Comparison of ENCODE assay signal across 13 cellular contexts in genomic region chr12:96327346-96327745, GRCh38.
DNase-seq lines count a peak whose midpoint lies in the region; ATAC-seq and TF ChIP-seq lines count a peak whose summit lies in the region.
"Had no signal": no experiment of that assay in that cellular context is flagged by ENCODE, and none has a peak within 500 bp of the region (broad histone marks: within the 10 kb centered on the region; RNA-seq: fewer than 3 reads in every experiment).

No MANE protein-coding gene starts in this region.

- H3K9me3 ChIP-seq in psoas muscle (no peaks in the 10 kb centered on the region), right lobe of liver (no peaks in the 10 kb centered on the region)

- no peak for DNase-seq in activated CD4-positive, alpha-beta T cell treated with anti-CD3 and anti-CD28 coated beads for 36 hours
- no peak for DNase-seq in activated CD4-positive, alpha-beta T cell treated with anti-CD3 and anti-CD28 coated beads, Interleukin-2, amount 50 U/mL, for 1 hour
- DNase-seq in psoas muscle (no peak), right lobe of liver (no peak), NCI-H187 (lab: John Stamatoyannopoulos, UW) (no peak), NCI-H774 (lab: John Stamatoyannopoulos, UW) (no peak)
- DNase-seq: activated CD4-positive, CD25-positive, alpha-beta regulatory T cell treated with anti-CD3 and anti-CD28 coated beads, Interleukin-2, amount 50 U/mL, for 72 hours; central memory CD4-positive, alpha-beta T cell; hypothalamus; KG1 had no signal

- no peaks in the 10 kb centered on the region for H3K27me3 Mint-ChIP-seq in activated CD4-positive, alpha-beta T cell treated with anti-CD3 and anti-CD28 coated beads for 36 hours

- ATAC-seq in activated CD4-positive, alpha-beta T cell treated with anti-CD3 and anti-CD28 coated beads for 36 hours: peak; percentile 34
- ATAC-seq in GM21786 (IDR thresholded peaks at IDR 0.05; ENCODE audit: unreplicated experiment) (peak; percentile 81), HG03460 (IDR thresholded peaks at IDR 0.05; ENCODE audit: unreplicated experiment) (peak; percentile 74), psoas muscle (peak in 3 of 4 donors; percentile 43 to 52 (median 43)), right lobe of liver (no peak)

- no peak for TF ChIP-seq CTCF in psoas muscle (IDR thresholded peaks at IDR 0.05)
- TF ChIP-seq CTCF in right lobe of liver (IDR thresholded peaks at IDR 0.05): no peak

- 36 to 67% (median 40%) methylated on average over 1 of the region's 1 CpG for WGBS in psoas muscle, 3 donors
- WGBS in right lobe of liver (ENCODE audit: insufficient coverage, low coverage, low lambda C conversion rate, missing lambda C conversion rate): 73% methylated on average over 1 of the region's 1 CpG

- H3K4me3 Mint-ChIP-seq in activated CD4-positive, alpha-beta T cell treated with anti-CD3 and anti-CD28 coated beads for 36 hours: no peak overlapping the region

- H3K27me3 ChIP-seq in psoas muscle (ENCODE audit: insufficient read depth in 3 of 3, low read length in 2 of 3) (no peaks in the 10 kb centered on the region), right lobe of liver (no peaks in the 10 kb centered on the region)

- H3K36me3 ChIP-seq in psoas muscle (ENCODE audit: insufficient read depth in 1 of 2, low read depth in 1 of 2): peaks cover 0 to 14% of the 10 kb centered on the region in 2 donors
- H3K36me3 ChIP-seq in right lobe of liver: no peaks in the 10 kb centered on the region

- no peak for TF ChIP-seq POLR2A in right lobe of liver (IDR thresholded peaks at IDR 0.05)

- H3K9me3 Mint-ChIP-seq in activated CD4-positive, alpha-beta T cell treated with anti-CD3 and anti-CD28 coated beads for 36 hours (ENCODE audit: low read depth): peaks cover 2% of the 10 kb centered on the region

- peaks cover 14% of the 10 kb centered on the region for H3K4me1 ChIP-seq in psoas muscle
- no peaks in the 10 kb centered on the region for H3K4me1 ChIP-seq in right lobe of liver

- peaks cover 50% of the 10 kb centered on the region for H3K4me1 Mint-ChIP-seq in activated CD4-positive, alpha-beta T cell treated with anti-CD3 and anti-CD28 coated beads for 36 hours

- intact Hi-C loops in activated CD4-positive, alpha-beta T cell treated with anti-CD3 and anti-CD28 coated beads for 36 hours (cut with DNase I, micrococcal nuclease): no loop called here
- intact Hi-C loops in psoas muscle (cut with DNase I) (no loop called here), right lobe of liver (cut with DNase I) (no loop called here)

- peak overlapping the region; percentile 47 for H3K27ac ChIP-seq in psoas muscle
- no peak overlapping the region for H3K27ac ChIP-seq in right lobe of liver
- H3K27ac ChIP-seq: 22Rv1 had no signal

- peak overlapping the region; percentile 48 for H3K27ac Mint-ChIP-seq in activated CD4-positive, alpha-beta T cell treated with anti-CD3 and anti-CD28 coated beads for 36 hours

- POLR2A ChIA-PET in activated CD4-positive, alpha-beta T cell treated with anti-CD3 and anti-CD28 coated beads for 36 hours (lab: Charles Lee): no interaction called here

- peaks cover 28% of the 10 kb centered on the region for H3K36me3 Mint-ChIP-seq in activated CD4-positive, alpha-beta T cell treated with anti-CD3 and anti-CD28 coated beads for 36 hours (ENCODE audit: low read depth)

- CTCF ChIA-PET in activated CD4-positive, alpha-beta T cell treated with anti-CD3 and anti-CD28 coated beads for 36 hours (lab: Charles Lee): interaction anchor here (0.7 to 1.2 kb wide), 3 partner anchors 14 to 62 kb away, joined by 3 to 4 read pairs (median 3); no protein-coding TSS in a partner anchor

- H3K4me3 ChIP-seq in psoas muscle (no peak overlapping the region), right lobe of liver (no peak overlapping the region)

Comparison
In these comparisons a context has a peak if more than half of its experiments do, and no peak if none do; other contexts are left out.
1. ATAC-seq: peak in activated CD4-positive, alpha-beta T cell treated with anti-CD3 and anti-CD28 coated beads for 36 hours (single experiment), GM21786 (single experiment), HG03460 (single experiment) and psoas muscle (3 of 4); none in right lobe of liver (0 of 4).